In genomic region chr3:110530902-110531301, GRCh38 we compare ENCODE assay signal across 23 cellular contexts.
"Had no signal": no experiment of that assay in that cellular context is flagged by ENCODE, and none has a peak within 500 bp of the region (broad histone marks: within the 10 kb centered on the region; RNA-seq: fewer than 3 reads in every experiment).

No MANE protein-coding gene starts in this region.

- H3K36me3 Mint-ChIP-seq: naive thymus-derived CD8-positive, alpha-beta T cell had no signal

- H3K27me3 ChIP-seq: colonic mucosa, esophagus muscularis mucosa, gastrocnemius medialis, heart right ventricle, left lung had no signal

- H3K4me1 Mint-ChIP-seq: naive B cell; naive thymus-derived CD8-positive, alpha-beta T cell had no signal

- H3K4me1 ChIP-seq: colonic mucosa, esophagus muscularis mucosa, gastrocnemius medialis, heart right ventricle, left lung, lower lobe of right lung had no signal

- DNase-seq: colonic mucosa; cortex of kidney; effector CD8-positive, alpha-beta T cell; effector memory CD8-positive, alpha-beta T cell; endodermal cell; foreskin fibroblast; foreskin melanocyte; gastrocnemius medialis; glutamatergic neuron; head of caudate nucleus; heart right ventricle; hippocampal formation; left cardiac atrium; left lung; left ventricle myocardium superior; lower lobe of right lung; mesenchymal stem cell; mucosa of descending colon; naive B cell; naive thymus-derived CD8-positive, alpha-beta T cell had no signal

- H3K4me3 ChIP-seq: colonic mucosa, esophagus muscularis mucosa, gastrocnemius medialis, heart right ventricle, left lung, lower lobe of right lung, mucosa of descending colon had no signal

- H3K4me3 Mint-ChIP-seq: dendritic cell treated with granulocyte-macrophage colony-stimulating factor and Interleukin-4, amounts not matched to agents 40 ng/mL and 50 ng/mL, for 4 days; effector memory CD8-positive, alpha-beta T cell; endodermal cell; mesothelial cell of epicardium; naive B cell; naive thymus-derived CD8-positive, alpha-beta T cell had no signal

- H3K9me3 ChIP-seq: colonic mucosa, esophagus muscularis mucosa, gastrocnemius medialis, left lung, lower lobe of right lung, mucosa of descending colon had no signal

- H3K27ac ChIP-seq: colonic mucosa, esophagus muscularis mucosa, gastrocnemius medialis, heart right ventricle, left lung, lower lobe of right lung had no signal

- H3K27ac Mint-ChIP-seq: dendritic cell treated with granulocyte-macrophage colony-stimulating factor and Interleukin-4, amounts not matched to agents 40 ng/mL and 50 ng/mL, for 4 days; effector memory CD8-positive, alpha-beta T cell; endodermal cell; mesothelial cell of epicardium; naive B cell; naive thymus-derived CD8-positive, alpha-beta T cell had no signal

- H3K9me3 Mint-ChIP-seq: dendritic cell treated with granulocyte-macrophage colony-stimulating factor and Interleukin-4, amounts not matched to agents 40 ng/mL and 50 ng/mL, for 4 days; effector memory CD8-positive, alpha-beta T cell had no signal

- H3K27me3 Mint-ChIP-seq: dendritic cell treated with granulocyte-macrophage colony-stimulating factor and Interleukin-4, amounts not matched to agents 40 ng/mL and 50 ng/mL, for 4 days had no signal

- H3K36me3 ChIP-seq: colonic mucosa, esophagus muscularis mucosa, gastrocnemius medialis, heart right ventricle, left lung, lower lobe of right lung had no signal

- ATAC-seq: effector memory CD8-positive, alpha-beta T cell; gastrocnemius medialis; heart right ventricle; left cardiac atrium; left lung; left ventricle myocardium superior; lower lobe of right lung; mucosa of descending colon; naive thymus-derived CD8-positive, alpha-beta T cell had no signal
